In the genomic region with DNA sequence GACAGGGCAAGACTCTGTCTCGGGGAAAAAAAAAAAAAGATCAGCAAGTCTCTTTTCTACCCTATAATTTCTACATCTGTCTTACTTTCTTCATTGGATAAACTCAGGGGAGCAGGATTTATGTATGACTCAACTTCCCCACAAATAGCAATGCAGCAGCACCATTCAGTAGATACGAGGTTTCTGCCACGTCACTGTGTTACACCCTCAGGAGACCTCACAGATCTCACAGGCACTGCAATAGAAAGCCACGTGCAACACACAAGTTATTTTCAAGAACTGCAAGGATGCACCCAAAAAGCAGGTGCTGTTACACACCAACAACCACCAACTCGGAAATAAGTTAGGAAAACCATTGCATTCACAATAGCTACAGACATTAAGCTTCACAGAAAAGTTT, we compare ENCODE assay signal across 14 cellular contexts. TPM values are rescaled to one million over a fixed set of nuclear protein-coding genes. Genes with fewer than 3 reads are reported as not detected.
DNase-seq lines count a peak whose midpoint lies in the region; ATAC-seq and TF ChIP-seq lines count a peak whose summit lies in the region.
"Had no signal": no experiment of that assay in that cellular context is flagged by ENCODE, and none has a peak within 500 bp of the region (broad histone marks: within the 10 kb centered on the region; RNA-seq: fewer than 3 reads in every experiment).

No MANE protein-coding gene starts in this region.

- H3K9me3 Mint-ChIP-seq in activated naive CD4-positive, alpha-beta T cell treated with anti-CD3 and anti-CD28 coated beads for 36 hours = peaks cover 12% of the 10 kb centered on the region
- peaks cover 0 to 4% of the 10 kb centered on the region in 2 donors for H3K9me3 Mint-ChIP-seq in activated naive CD4-positive, alpha-beta T cell treated with anti-CD3 and anti-CD28 coated beads, Interleukin-2, amount 50 U/mL, for 72 hours
- H3K9me3 Mint-ChIP-seq in activated T-helper 2 cell treated with anti-CD3 and anti-CD28 coated beads, Interferon-gamma antibody, Interleukin-2, Interleukin-4, amounts not matched to agents 10 μg/mL and 5 μg/mL and 100 μg/mL, durations not matched to agents 14 hours and 24 hours and 36 hours = peaks cover 6% of the 10 kb centered on the region
- H3K9me3 Mint-ChIP-seq in mesothelial cell of epicardium = no peaks in the 10 kb centered on the region

- no peak overlapping the region for H3K4me3 Mint-ChIP-seq in activated naive CD4-positive, alpha-beta T cell treated with anti-CD3 and anti-CD28 coated beads for 36 hours
- H3K4me3 Mint-ChIP-seq in activated T-helper 2 cell treated with anti-CD3 and anti-CD28 coated beads, Interferon-gamma antibody, Interleukin-2, Interleukin-4, amounts not matched to agents 10 μg/mL and 5 μg/mL and 100 μg/mL, durations not matched to agents 14 hours and 24 hours and 36 hours (ENCODE audit: low read depth) = no peak overlapping the region
- no peak overlapping the region for H3K4me3 Mint-ChIP-seq in mesothelial cell of epicardium

- H3K4me1 Mint-ChIP-seq in activated naive CD4-positive, alpha-beta T cell treated with anti-CD3 and anti-CD28 coated beads for 36 hours (ENCODE audit: low read depth) = peaks cover 6% of the 10 kb centered on the region
- peaks cover 7% of the 10 kb centered on the region for H3K4me1 Mint-ChIP-seq in activated T-helper 2 cell treated with anti-CD3 and anti-CD28 coated beads, Interferon-gamma antibody, Interleukin-2, Interleukin-4, amounts not matched to agents 10 μg/mL and 5 μg/mL and 100 μg/mL, durations not matched to agents 14 hours and 24 hours and 36 hours (ENCODE audit: low read depth)
- no peaks in the 10 kb centered on the region for H3K4me1 Mint-ChIP-seq in mesothelial cell of epicardium

- peak overlapping the region; percentile 12 for H3K27ac Mint-ChIP-seq in activated naive CD4-positive, alpha-beta T cell treated with anti-CD3 and anti-CD28 coated beads for 36 hours
- H3K27ac Mint-ChIP-seq in activated naive CD4-positive, alpha-beta T cell treated with anti-CD3 and anti-CD28 coated beads, Interleukin-2, amount 50 U/mL, for 72 hours = peak overlapping the region in 1 of 2 donors; percentile 30
- H3K27ac Mint-ChIP-seq in activated T-helper 2 cell treated with anti-CD3 and anti-CD28 coated beads, Interferon-gamma antibody, Interleukin-2, Interleukin-4, amounts not matched to agents 10 μg/mL and 5 μg/mL and 100 μg/mL, durations not matched to agents 14 hours and 24 hours and 36 hours = peak overlapping the region; percentile 2
- H3K27ac Mint-ChIP-seq in mesothelial cell of epicardium = peak overlapping the region; percentile 79

- CTCF ChIA-PET in activated naive CD4-positive, alpha-beta T cell treated with anti-CD3 and anti-CD28 coated beads for 36 hours (lab: Charles Lee) = interaction anchor here (0.6 to 0.9 kb wide), 2 partner anchors 67 to 68 kb away, joined by 3 read pairs; no protein-coding TSS in a partner anchor

- H3K36me3 Mint-ChIP-seq in activated naive CD4-positive, alpha-beta T cell treated with anti-CD3 and anti-CD28 coated beads for 36 hours (ENCODE audit: low read depth) = peaks cover 50% of the 10 kb centered on the region
- H3K36me3 Mint-ChIP-seq in activated naive CD4-positive, alpha-beta T cell treated with anti-CD3 and anti-CD28 coated beads, Interleukin-2, amount 50 U/mL, for 72 hours = peaks cover 17 to 37% of the 10 kb centered on the region in 2 donors
- peaks cover 56% of the 10 kb centered on the region for H3K36me3 Mint-ChIP-seq in activated T-helper 2 cell treated with anti-CD3 and anti-CD28 coated beads, Interferon-gamma antibody, Interleukin-2, Interleukin-4, amounts not matched to agents 10 μg/mL and 5 μg/mL and 100 μg/mL, durations not matched to agents 14 hours and 24 hours and 36 hours (ENCODE audit: low read depth)
- H3K36me3 Mint-ChIP-seq in mesothelial cell of epicardium = peaks cover 47% of the 10 kb centered on the region

- ATAC-seq in activated naive CD4-positive, alpha-beta T cell treated with anti-CD3 and anti-CD28 coated beads, Interleukin-2, amount 50 U/mL, for 72 hours = no peak
- no peak for ATAC-seq in GM18519 (IDR thresholded peaks at IDR 0.05; ENCODE audit: low FRiP score, unreplicated experiment)
- ATAC-seq: left lung had no signal

- H3K27me3 Mint-ChIP-seq in activated naive CD4-positive, alpha-beta T cell treated with anti-CD3 and anti-CD28 coated beads for 36 hours (ENCODE audit: low read depth) = no peaks in the 10 kb centered on the region
- no peaks in the 10 kb centered on the region for H3K27me3 Mint-ChIP-seq in activated T-helper 2 cell treated with anti-CD3 and anti-CD28 coated beads, Interferon-gamma antibody, Interleukin-2, Interleukin-4, amounts not matched to agents 10 μg/mL and 5 μg/mL and 100 μg/mL, durations not matched to agents 14 hours and 24 hours and 36 hours (ENCODE audit: low read depth)
- H3K27me3 Mint-ChIP-seq in mesothelial cell of epicardium (ENCODE audit: low read depth) = no peaks in the 10 kb centered on the region

- intact Hi-C loops in activated naive CD4-positive, alpha-beta T cell treated with anti-CD3 and anti-CD28 coated beads for 36 hours (cut with micrococcal nuclease) = no loop called here
- intact Hi-C loops in activated T-helper 2 cell treated with anti-CD3 and anti-CD28 coated beads, Interferon-gamma antibody, Interleukin-2, Interleukin-4, amounts not matched to agents 10 μg/mL and 5 μg/mL and 100 μg/mL, durations not matched to agents 14 hours and 24 hours and 36 hours (cut with micrococcal nuclease) = no loop called here

- no peak for DNase-seq in activated naive CD4-positive, alpha-beta T cell treated with anti-CD3 and anti-CD28 coated beads for 36 hours
- no peak for DNase-seq in activated naive CD4-positive, alpha-beta T cell treated with anti-CD3 and anti-CD28 coated beads, Interleukin-2, amount 50 U/mL, for 72 hours (ENCODE audit: low spot score in 2 of 2)
- DNase-seq in activated T-helper 2 cell treated with anti-CD3 and anti-CD28 coated beads, Interferon-gamma antibody, Interleukin-2, Interleukin-4, amounts not matched to agents 10 μg/mL and 5 μg/mL and 100 μg/mL, durations not matched to agents 14 hours and 24 hours and 36 hours (ENCODE audit: low spot score) = no peak
- DNase-seq in mesothelial cell of epicardium (ENCODE audit: low spot score in 2 of 2, unreplicated experiment in 2 of 2) (no peak), stromal cell of bone marrow (ENCODE audit: low read depth) (peak; percentile 82), cortex of kidney (lab: John Stamatoyannopoulos, UW) (no peak)
- DNase-seq in activated CD4-positive, CD25-positive, alpha-beta regulatory T cell treated with anti-CD3 and anti-CD28 coated beads, Interleukin-2, amount 50 U/mL, for 72 hours = no peak
- DNase-seq: DMS79, left lung, testis had no signal

- no peak for TF ChIP-seq CTCF in mesothelial cell of epicardium (IDR thresholded peaks at IDR 0.05; ENCODE audit: unreplicated experiment)

RNA-seq across cellular contexts. Expression of gene TSPAN3, which starts 30.2 kb away (rescaled TPM):
- 10 to 100 TPM; 21.9 to 24.9 TPM for total RNA-seq in activated naive CD4-positive, alpha-beta T cell treated with anti-CD3 and anti-CD28 coated beads for 36 hours
- 10 to 100 TPM in 1 of 2 donors, 1 to 10 TPM in 1; 6.9 to 27.1 TPM for total RNA-seq in activated naive CD4-positive, alpha-beta T cell treated with anti-CD3 and anti-CD28 coated beads, Interleukin-2, amount 50 U/mL, for 72 hours
- 37.8 and 40.1 TPM in 2 replicates for total RNA-seq in activated T-helper 2 cell treated with anti-CD3 and anti-CD28 coated beads, Interferon-gamma antibody, Interleukin-2, Interleukin-4, amounts not matched to agents 10 μg/mL and 5 μg/mL and 100 μg/mL, durations not matched to agents 14 hours and 24 hours and 36 hours
- 301 to 312 TPM (median 307 TPM) in 3 replicates for total RNA-seq in mesothelial cell of epicardium

RNA-seq across cellular contexts. Expression of gene PSTPIP1, which starts 45.7 kb away (rescaled TPM):
- 100 to 1,000 TPM in 1 of 2 experiments, 10 to 100 TPM in 1; 94.2 to 102 TPM for total RNA-seq in activated naive CD4-positive, alpha-beta T cell treated with anti-CD3 and anti-CD28 coated beads for 36 hours
- total RNA-seq in activated naive CD4-positive, alpha-beta T cell treated with anti-CD3 and anti-CD28 coated beads, Interleukin-2, amount 50 U/mL, for 72 hours = 100 to 1,000 TPM in 1 of 2 donors, 10 to 100 TPM in 1; 95.5 to 149 TPM
- total RNA-seq in activated T-helper 2 cell treated with anti-CD3 and anti-CD28 coated beads, Interferon-gamma antibody, Interleukin-2, Interleukin-4, amounts not matched to agents 10 μg/mL and 5 μg/mL and 100 μg/mL, durations not matched to agents 14 hours and 24 hours and 36 hours = 167 and 169 TPM in 2 replicates
- total RNA-seq in mesothelial cell of epicardium = 0.59 TPM in 1 of 3 replicates, not detected in the others
- total RNA-seq: hepatocyte, M059J, smooth muscle cell had no signal

Comparison
In these comparisons a context has a peak if more than half of its experiments do, and no peak if none do; other contexts are left out.
1. RNA of gene PSTPIP1, which starts 45.7 kb away (total RNA-seq): 167 to 169 TPM in activated T-helper 2 cell treated with anti-CD3 and anti-CD28 coated beads, Interferon-gamma antibody, Interleukin-2, Interleukin-4, amounts not matched to agents 10 μg/mL and 5 μg/mL and 100 μg/mL, durations not matched to agents 14 hours and 24 hours and 36 hours, 95.5 to 149 TPM in activated naive CD4-positive, alpha-beta T cell treated with anti-CD3 and anti-CD28 coated beads, Interleukin-2, amount 50 U/mL, for 72 hours and 94.2 to 102 TPM in activated naive CD4-positive, alpha-beta T cell treated with anti-CD3 and anti-CD28 coated beads for 36 hours; 0.59 TPM in mesothelial cell of epicardium; every median in the first group is over 10 times any median in the second.